ENCODE assay signal across 16 cellular contexts in the genomic region with DNA sequence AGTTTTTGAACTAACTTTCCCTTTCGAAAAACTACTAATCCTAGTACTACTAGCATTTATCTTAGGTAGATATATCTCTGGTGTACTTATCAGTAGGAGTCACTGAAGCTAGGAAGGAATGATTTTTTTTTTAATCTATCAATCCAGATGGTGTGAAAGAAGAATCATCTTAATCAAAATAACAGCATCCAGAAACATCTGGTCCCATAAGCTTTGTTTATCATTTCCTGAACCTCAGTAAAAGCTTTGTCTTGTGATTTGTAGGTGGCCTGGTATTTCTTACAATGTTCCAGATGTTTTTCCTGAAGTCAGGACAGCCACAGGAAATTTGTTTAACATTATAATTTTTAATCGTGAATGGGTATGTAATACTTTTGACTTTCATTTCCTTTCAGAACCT. TPM values are rescaled to one million over a fixed set of nuclear protein-coding genes. Genes with fewer than 3 reads are reported as not detected.
A peak's percentile ranks its signal among the peaks of the same experiment; 100 is the strongest.
DNase-seq lines count a peak whose midpoint lies in the region; ATAC-seq and TF ChIP-seq lines count a peak whose summit lies in the region.
"Had no signal": no experiment of that assay in that cellular context is flagged by ENCODE, and none has a peak within 500 bp of the region (broad histone marks: within the 10 kb centered on the region; RNA-seq: fewer than 3 reads in every experiment).

No MANE protein-coding gene starts in this region.

- H3K4me1 ChIP-seq in ACC112 (ENCODE audit: control insufficient read depth, insufficient read depth, low read length, unreplicated experiment) (peaks cover 62% of the 10 kb centered on the region), fibroblast of lung (ENCODE audit: control insufficient read depth, extremely low read depth, insufficient read depth, low read length) (peaks cover 32% of the 10 kb centered on the region)

- peaks cover 13% of the 10 kb centered on the region for H3K36me3 Mint-ChIP-seq in osteocyte (ENCODE audit: unreplicated experiment)
- H3K36me3 Mint-ChIP-seq: activated CD8-positive, alpha-beta memory T cell treated with anti-CD3 and anti-CD28 coated beads, Interleukin-2, amount 10 ng/mL, durations not matched to agents 7 days and 5 days; type B pancreatic cell had no signal

- H3K27ac ChIP-seq in ACC112 (ENCODE audit: low read depth, low read length) (peak overlapping the region; percentile 94), fibroblast of lung (ENCODE audit: insufficient read depth, low read length) (peak overlapping the region; percentile 19)
- H3K27ac ChIP-seq: lower lobe of right lung had no signal

- peak overlapping the region; percentile 95 for H3K27ac Mint-ChIP-seq in osteocyte (ENCODE audit: unreplicated experiment)
- H3K27ac Mint-ChIP-seq: activated CD8-positive, alpha-beta memory T cell treated with anti-CD3 and anti-CD28 coated beads, Interleukin-2, amount 10 ng/mL, durations not matched to agents 7 days and 5 days; type B pancreatic cell had no signal

- H3K9me3 ChIP-seq in fibroblast of lung (ENCODE audit: control insufficient read depth, insufficient read depth, low read depth, low read length), result no peaks in the 10 kb centered on the region
- H3K9me3 ChIP-seq: lower lobe of right lung had no signal

- peaks cover 4% of the 10 kb centered on the region for H3K9me3 Mint-ChIP-seq in osteocyte (ENCODE audit: unreplicated experiment)
- H3K9me3 Mint-ChIP-seq: type B pancreatic cell had no signal

- H3K4me3 ChIP-seq in ACC112 (ENCODE audit: low read depth, low read length) (peak overlapping the region; percentile 44), fibroblast of lung (replicated peaks in 1 of 4; ENCODE audit: control extremely low read depth in 1 of 4, insufficient read depth in 1 of 4, low read depth in 3 of 4, low read length in 4 of 4) (peak overlapping the region in 1 of 4 experiments; percentile 3)
- H3K4me3 ChIP-seq: dorsolateral prefrontal cortex, lower lobe of right lung had no signal

- H3K4me1 Mint-ChIP-seq in osteocyte (ENCODE audit: unreplicated experiment), result peaks cover 67% of the 10 kb centered on the region
- H3K4me1 Mint-ChIP-seq: activated CD8-positive, alpha-beta memory T cell treated with anti-CD3 and anti-CD28 coated beads, Interleukin-2, amount 10 ng/mL, durations not matched to agents 7 days and 5 days had no signal

- DNase-seq in RPMI7951 (ENCODE audit: low read depth) (peak; percentile 17), fibroblast of lung (ENCODE audit: low read depth in 2 of 2) (peak in 1 of 2 donors; percentile 40), osteocyte (ENCODE audit: extremely low spot score, unreplicated experiment) (no peak)
- no peak for DNase-seq in activated CD4-positive, alpha-beta T cell treated with anti-CD3 and anti-CD28 coated beads for 1 hour
- DNase-seq: activated CD4-positive, CD25-positive, alpha-beta regulatory T cell treated with anti-CD3 and anti-CD28 coated beads, Interleukin-2, amount 50 U/mL, for 72 hours; activated CD8-positive, alpha-beta memory T cell treated with anti-CD3 and anti-CD28 coated beads, Interleukin-2, amount 10 ng/mL, durations not matched to agents 7 days and 5 days; activated gamma-delta T cell treated with Interleukin-2 at 50 U/mL for 16 hours; dorsolateral prefrontal cortex; lower lobe of right lung; NCI-H2081 had no signal

- H3K27me3 Mint-ChIP-seq in osteocyte (ENCODE audit: unreplicated experiment), result no peaks in the 10 kb centered on the region
- H3K27me3 Mint-ChIP-seq: activated CD8-positive, alpha-beta memory T cell treated with anti-CD3 and anti-CD28 coated beads, Interleukin-2, amount 10 ng/mL, durations not matched to agents 7 days and 5 days; type B pancreatic cell had no signal

- no peak for TF ChIP-seq CTCF in fibroblast of lung (conservative IDR thresholded peaks at IDR 0.05 in 1 of 2, IDR thresholded peaks at IDR 0.05 in 1 of 2; ENCODE audit: low read depth in 1 of 2, low read length in 2 of 2)
- no peak for TF ChIP-seq CTCF in osteocyte (IDR thresholded peaks at IDR 0.05)

- ATAC-seq in GM18498 (IDR thresholded peaks at IDR 0.05; ENCODE audit: unreplicated experiment) (no peak), GM19397 (IDR thresholded peaks at IDR 0.05; ENCODE audit: unreplicated experiment) (no peak), GM19023 (IDR thresholded peaks at IDR 0.05; ENCODE audit: unreplicated experiment) (no peak)
- ATAC-seq: activated CD8-positive, alpha-beta memory T cell treated with anti-CD3 and anti-CD28 coated beads, Interleukin-2, amount 10 ng/mL, durations not matched to agents 7 days and 5 days; lower lobe of right lung had no signal

- H2AFZ ChIP-seq in ACC112 (ENCODE audit: low read length, unreplicated experiment) (peak overlapping the region; percentile 88), fibroblast of lung (ENCODE audit: low read length) (no peak overlapping the region)

- H3K79me2 ChIP-seq in ACC112 (ENCODE audit: control insufficient read depth, insufficient read depth, low read length, unreplicated experiment) (no peaks in the 10 kb centered on the region), fibroblast of lung (ENCODE audit: control insufficient read depth, insufficient read depth, low read length) (no peaks in the 10 kb centered on the region)

- H3K9ac ChIP-seq in fibroblast of lung (ENCODE audit: insufficient read depth, low read length), result no peak overlapping the region

- peak overlapping the region; percentile 30 for H3K4me3 Mint-ChIP-seq in osteocyte (ENCODE audit: unreplicated experiment)
- H3K4me3 Mint-ChIP-seq: activated CD8-positive, alpha-beta memory T cell treated with anti-CD3 and anti-CD28 coated beads, Interleukin-2, amount 10 ng/mL, durations not matched to agents 7 days and 5 days; type B pancreatic cell had no signal

- H3K27me3 ChIP-seq in ACC112 (ENCODE audit: insufficient read depth, low read length), result no peaks in the 10 kb centered on the region
- H3K27me3 ChIP-seq in fibroblast of lung (ENCODE audit: control insufficient read depth, insufficient read depth, low read length), result no peaks in the 10 kb centered on the region
- H3K27me3 ChIP-seq: dorsolateral prefrontal cortex had no signal

- H3K4me2 ChIP-seq in fibroblast of lung (ENCODE audit: extremely low read depth, insufficient read depth, low read length), result peak overlapping the region; percentile 73

- H3K36me3 ChIP-seq in ACC112 (ENCODE audit: insufficient read depth, low read length) (no peaks in the 10 kb centered on the region), fibroblast of lung (ENCODE audit: control insufficient read depth, insufficient read depth, low read length) (no peaks in the 10 kb centered on the region)
- H3K36me3 ChIP-seq: lower lobe of right lung had no signal

- H4K20me1 ChIP-seq in fibroblast of lung (ENCODE audit: control insufficient read depth, extremely low read depth, insufficient read depth, low read length), result no peaks in the 10 kb centered on the region

RNA-seq across cellular contexts. Expression of a gene that starts 28.0 kb away (rescaled TPM):
- 56.5 and 102 TPM in 2 replicates for total RNA-seq in RPMI7951 (2014; rRNA removed; shearing (Covaris generic))
- 217 and 240 TPM in 2 replicates for total RNA-seq in fibroblast of lung
- polyA plus RNA-seq in fibroblast of lung, result 146 and 577 TPM in 2 replicates
- polyA plus RNA-seq in fibroblast of lung (2012), result 74.3 and 273 TPM in 2 replicates
- 12.2 and 24.6 TPM in 2 replicates for polyA minus RNA-seq in fibroblast of lung (ENCODE audit: low replicate concordance)
- 473 and 481 TPM in 2 replicates for total RNA-seq in osteocyte
- total RNA-seq: activated CD8-positive, alpha-beta memory T cell treated with anti-CD3 and anti-CD28 coated beads, Interleukin-2, amount 10 ng/mL, durations not matched to agents 7 days and 5 days; T-helper 1 cell treated with Interleukin-12 subunit alpha and Interleukin-12 subunit beta and Interleukin-4 antibody, amounts not matched to agents 30 ng/mL and 1 ng/mL, for 36 hours had no signal

RNA-seq across cellular contexts. Expression of a gene that starts 43.4 kb away (rescaled TPM):
- 7.5 and 10.3 TPM in 2 replicates for total RNA-seq in RPMI7951 (2014; rRNA removed; shearing (Covaris generic))
- total RNA-seq in fibroblast of lung (586 and 902 TPM in 2 replicates), osteocyte (2,230 and 2,247 TPM in 2 replicates)
- 2,179 and 4,941 TPM in 2 replicates for polyA plus RNA-seq in fibroblast of lung
- polyA plus RNA-seq in fibroblast of lung (2012), result 1,112 and 2,304 TPM in 2 replicates
- 827 and 1,287 TPM in 2 replicates for polyA minus RNA-seq in fibroblast of lung (ENCODE audit: low replicate concordance)
- total RNA-seq: activated CD8-positive, alpha-beta memory T cell treated with anti-CD3 and anti-CD28 coated beads, Interleukin-2, amount 10 ng/mL, durations not matched to agents 7 days and 5 days; T-helper 1 cell treated with Interleukin-12 subunit alpha and Interleukin-12 subunit beta and Interleukin-4 antibody, amounts not matched to agents 30 ng/mL and 1 ng/mL, for 36 hours had no signal

Comparison
In these comparisons a context has a peak if more than half of its experiments do, and no peak if none do; other contexts are left out.
1. RNA of a gene that starts 43.4 kb away (total RNA-seq): 2,230 to 2,247 TPM in osteocyte and 586 to 902 TPM in fibroblast of lung; 7.5 to 10.3 TPM in RPMI7951; every median in the first group is over 10 times any median in the second.